Comparison of ENCODE assay signal across 1 cellular context in genomic region chr2:202037086-202037485, GRCh38.
TF ChIP-seq lines count a peak whose summit lies in the region.

No MANE protein-coding gene starts in this region.

TF ChIP-seq in HepG2, 621 proteins besides CTCF, POLR2A, EP300 and RAD21 (continued from another document):
- TF ChIP-seq, protein P1, sequence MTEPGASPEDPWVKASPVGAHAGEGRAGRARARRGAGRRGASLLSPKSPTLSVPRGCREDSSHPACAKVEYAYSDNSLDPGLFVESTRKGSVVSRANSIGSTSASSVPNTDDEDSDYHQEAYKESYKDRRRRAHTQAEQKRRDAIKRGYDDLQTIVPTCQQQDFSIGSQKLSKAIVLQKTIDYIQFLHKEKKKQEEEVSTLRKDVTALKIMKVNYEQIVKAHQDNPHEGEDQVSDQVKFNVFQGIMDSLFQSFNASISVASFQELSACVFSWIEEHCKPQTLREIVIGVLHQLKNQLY (CRISPR knock-in tag; IDR thresholded peaks at IDR 0.05): no peak
- TF ChIP-seq FOXO1 (CRISPR knock-in tag; IDR thresholded peaks at IDR 0.05): no peak
- TF ChIP-seq ZNF710 (CRISPR knock-in tag; IDR thresholded peaks at IDR 0.05; ENCODE audit: borderline replicate concordance): no peak
- no peak for TF ChIP-seq FOXA3 (CRISPR knock-in tag; IDR thresholded peaks at IDR 0.05)
- TF ChIP-seq HNRNPUL1 (IDR thresholded peaks at IDR 0.05; ENCODE audit: low read depth, low read length): no peak
- no peak for TF ChIP-seq GPBP1L1 (CRISPR knock-in tag; IDR thresholded peaks at IDR 0.05)
- TF ChIP-seq RERE (CRISPR knock-in tag; IDR thresholded peaks at IDR 0.05; ENCODE audit: low read depth): no peak
- TF ChIP-seq RCOR2 (CRISPR knock-in tag; IDR thresholded peaks at IDR 0.05): no peak
- TF ChIP-seq ZNF484 (CRISPR knock-in tag; IDR thresholded peaks at IDR 0.05; ENCODE audit: borderline replicate concordance, low read depth): no peak
- TF ChIP-seq ZNF326 (CRISPR knock-in tag; IDR thresholded peaks at IDR 0.05; ENCODE audit: borderline replicate concordance): no peak
- TF ChIP-seq ZNF75D (CRISPR knock-in tag; IDR thresholded peaks at IDR 0.05; ENCODE audit: borderline replicate concordance): no peak
TF ChIP-seq in HepG2: peak in this region for 0.
